In genomic region chr12:25365340-25365730, GRCh38 we compare ENCODE assay signal across 14 cellular contexts.
DNase-seq lines count a peak whose midpoint lies in the region; ATAC-seq, FAIRE-seq and TF ChIP-seq lines count a peak whose summit lies in the region.
"Had no signal": no experiment of that assay in that cellular context is flagged by ENCODE, and none has a peak within 500 bp of the region (broad histone marks: within the 10 kb centered on the region; RNA-seq: fewer than 3 reads in every experiment).

No MANE protein-coding gene starts in this region.

- H3K36me3 ChIP-seq in KMS-11 (ENCODE audit: insufficient read depth) (no peaks in the 10 kb centered on the region), pancreas (no peaks in the 10 kb centered on the region)
- H3K36me3 ChIP-seq: thyroid gland had no signal

- no peaks in the 10 kb centered on the region for H3K9me3 ChIP-seq in pancreas
- H3K9me3 ChIP-seq: psoas muscle, thyroid gland had no signal

- no peak for TF ChIP-seq POLR2A in GM12891 (IDR thresholded peaks at IDR 0.05; ENCODE audit: low read depth, low read length)

- H3K9ac ChIP-seq in KMS-11: peak overlapping the region; percentile 72; the same call in 1 of the 2 replicates

- no peak overlapping the region for H3K4me3 ChIP-seq in KMS-11 (IDR thresholded peaks at IDR 0.05; ENCODE audit: insufficient read depth, low read depth, low read length)
- no peak overlapping the region for H3K4me3 ChIP-seq in pancreas
- H3K4me3 ChIP-seq: psoas muscle, thyroid gland had no signal

- no peaks in the 10 kb centered on the region for H3K79me2 ChIP-seq in KMS-11 (ENCODE audit: insufficient read depth, low read depth)

- peak overlapping the region; percentile 3; the same call in 1 of the 2 replicates for H2AFZ ChIP-seq in KMS-11 (ENCODE audit: low read depth)

- 31 to 41% methylated on average over 3 of the region's 3 CpGs for WGBS in pancreas, 2 donors

- H3K4me2 ChIP-seq in KMS-11: peak overlapping the region; percentile 94

- TF ChIP-seq CTCF in KMS-11 (conservative IDR thresholded peaks at IDR 0.05; ENCODE audit: low read depth, low read length) (no peak), glutamatergic neuron (IDR thresholded peaks at IDR 0.05; ENCODE audit: partially characterized antibody, unreplicated experiment) (no peak), D721Med (IDR thresholded peaks at IDR 0.05; ENCODE audit: insufficient read depth, missing control alignments) (no peak), pancreas (IDR thresholded peaks at IDR 0.05) (no peak)

- H3K36me3 Mint-ChIP-seq in glutamatergic neuron (ENCODE audit: unreplicated experiment): no peaks in the 10 kb centered on the region

- ATAC-seq in GM18858 (IDR thresholded peaks at IDR 0.05; ENCODE audit: unreplicated experiment) (peak; percentile 8), GM21529 (IDR thresholded peaks at IDR 0.05; ENCODE audit: unreplicated experiment) (peak; percentile 16), Right ventricle myocardium inferior (no peak), pancreas (no peak)
- ATAC-seq: psoas muscle had no signal

- no peaks in the 10 kb centered on the region for H4K20me1 ChIP-seq in KMS-11 (ENCODE audit: insufficient read depth)

- no peaks in the 10 kb centered on the region for H3K9me3 Mint-ChIP-seq in glutamatergic neuron (ENCODE audit: unreplicated experiment)

- no peak for DNase-seq in glutamatergic neuron
- DNase-seq in GM12891 (ENCODE audit: insufficient read length, low spot score): no peak
- DNase-seq in Right ventricle myocardium inferior (ENCODE audit: missing footprints): no peak
- DNase-seq in D721Med (ENCODE audit: insufficient read length, low spot score): no peak
- DNase-seq in pancreas: no peak
- DNase-seq: DMS79 treated with DMSO at 0.1 percent for 48 hours, hypothalamus, psoas muscle, Right ventricle myocardium superior, thyroid gland had no signal

- FAIRE-seq in GM12891 (lab: Jason Lieb, UNC) (no peak), D721Med (lab: Jason Lieb, UNC) (no peak), pancreas (lab: Jason Lieb, UNC) (no peak)
- FAIRE-seq: endothelial cell of umbilical vein had no signal

- H3K4me1 ChIP-seq in KMS-11 (ENCODE audit: low read depth, poor library complexity, severe bottlenecking) (peaks cover 36% of the 10 kb centered on the region), pancreas (no peaks in the 10 kb centered on the region)
- H3K4me1 ChIP-seq: psoas muscle, thyroid gland had no signal

- no peaks in the 10 kb centered on the region for H3K27me3 ChIP-seq in KMS-11 (ENCODE audit: insufficient read depth, low read depth)
- H3K27me3 ChIP-seq in pancreas: no peaks in the 10 kb centered on the region
- H3K27me3 ChIP-seq: thyroid gland had no signal

- H3K27ac ChIP-seq in KMS-11: peak overlapping the region; percentile 95
- no peak overlapping the region for H3K27ac ChIP-seq in pancreas
- H3K27ac ChIP-seq: psoas muscle, thyroid gland had no signal

- peak overlapping the region; percentile 33 for H3K27ac Mint-ChIP-seq in glutamatergic neuron (ENCODE audit: unreplicated experiment)

- intact Hi-C loops in Right ventricle myocardium inferior (cut with DNase I): no loop called here
- intact Hi-C loops in pancreas (cut with DNase I): no loop called here

- H3K27me3 Mint-ChIP-seq in glutamatergic neuron (ENCODE audit: unreplicated experiment): no peaks in the 10 kb centered on the region

- peaks cover 13% of the 10 kb centered on the region for H3K4me1 Mint-ChIP-seq in glutamatergic neuron (ENCODE audit: low read depth, unreplicated experiment)

- no peak overlapping the region for H3K4me3 Mint-ChIP-seq in glutamatergic neuron (ENCODE audit: unreplicated experiment)

TF ChIP-seq in GM12891, 5 proteins besides CTCF, POLR2A, EP300 and RAD21:
- TF ChIP-seq POU2F2 (IDR thresholded peaks at IDR 0.05; ENCODE audit: low read depth, low read length) (no peak), PAX5 (IDR thresholded peaks at IDR 0.05; ENCODE audit: insufficient read depth, low read length, severe bottlenecking) (no peak), SPI1 (IDR thresholded peaks at IDR 0.05; ENCODE audit: low read depth, low read length) (no peak), TAF1 (IDR thresholded peaks at IDR 0.05; ENCODE audit: low read depth, low read length) (no peak)

Comparison
In these comparisons a context has a peak if more than half of its experiments do, and no peak if none do; other contexts are left out.
1. ATAC-seq: peak in GM18858 (single experiment) and GM21529 (single experiment); none in Right ventricle myocardium inferior (single experiment) and pancreas (0 of 4).